ENCODE assay signal across 8 cellular contexts in genomic region chr19:4246767-4247593, GRCh38. TPM values are rescaled to one million over a fixed set of nuclear protein-coding genes. Genes with fewer than 3 reads are reported as not detected.
A peak's percentile ranks its signal among the peaks of the same experiment; 100 is the strongest.
DNase-seq lines count a peak whose midpoint lies in the region; ATAC-seq and TF ChIP-seq lines count a peak whose summit lies in the region.

Gene YJU2 (plus strand): TSS chr19:4247080. CDS start chr19:4247147, 67 bp downstream.

- H3K27me3 Mint-ChIP-seq in T-helper 17 cell = no peaks in the 10 kb centered on the region

- peak within 1 kb of the TSS; percentile 96 for H3K4me3 Mint-ChIP-seq in T-helper 17 cell

- intact Hi-C loops in left ventricle myocardium superior (cut with micrococcal nuclease) (no loop called here), prostate gland (cut with DNase I) (loop anchor here (5.0 kb wide), 1 partner anchor 475 kb away; the partner anchor contains the start of gene DPP9)

- peak within 1 kb of the TSS; percentile 99 for H3K27ac Mint-ChIP-seq in T-helper 17 cell

- peak; percentile 97 for DNase-seq in NCI-H1694 treated with DMSO at 0.1 percent for 48 hours (lab: John Stamatoyannopoulos, UW)
- DNase-seq in T-helper 17 cell = peak; percentile 95 to 98 (median 98)
- DNase-seq in amygdala (lab: John Stamatoyannopoulos, UW) = peak; percentile 79 to 98 (median 94)
- peak; percentile 98 for DNase-seq in left ventricle myocardium superior
- DNase-seq in prostate gland (ENCODE audit: low spot score) = peak; percentile 98

- H3K27me3 ChIP-seq in prostate gland (replicated peaks; ENCODE audit: insufficient read depth) = no peaks in the 10 kb centered on the region

- peaks cover 14% of the 10 kb centered on the region for H3K36me3 Mint-ChIP-seq in T-helper 17 cell (ENCODE audit: low read depth)

- H3K4me3 ChIP-seq in prostate gland (peak within 1 kb of the TSS; percentile 45 to 68), urinary bladder (ENCODE audit: low read depth, low read length) (peak within 1 kb of the TSS; percentile 50)

- under 1% methylated on average over 43 of the region's 45 CpGs for WGBS in prostate gland
- WGBS in urinary bladder = under 1% methylated on average over 44 of the region's 45 CpGs

- H3K36me3 ChIP-seq in prostate gland (peaks cover 0 to 13% of the 10 kb centered on the region in 2 donors), urinary bladder (ENCODE audit: insufficient read depth) (peaks cover 7% of the 10 kb centered on the region)

- TF ChIP-seq CTCF in prostate gland (IDR thresholded peaks at IDR 0.05) = peak in 3 of 4 experiments; percentile 15 to 64 (median 51)

- no peaks in the 10 kb centered on the region for H3K9me3 ChIP-seq in T-helper 17 cell (ENCODE audit: control insufficient read depth, low read length, poor library complexity, severe bottlenecking)
- H3K9me3 ChIP-seq in prostate gland = no peaks in the 10 kb centered on the region

- H3K4me1 ChIP-seq in prostate gland (replicated peaks) (peaks cover 4% of the 10 kb centered on the region), urinary bladder (ENCODE audit: insufficient read depth) (no peaks in the 10 kb centered on the region)

- ATAC-seq in GM18498 (IDR thresholded peaks at IDR 0.05; ENCODE audit: unreplicated experiment) = peak; percentile 85
- ATAC-seq in HG02938 (IDR thresholded peaks at IDR 0.05; ENCODE audit: unreplicated experiment) = peak; percentile 87
- ATAC-seq in T-helper 17 cell = peak; percentile 96
- ATAC-seq in left ventricle myocardium superior = peak; percentile 98

- TF ChIP-seq POLR2A in prostate gland (IDR thresholded peaks at IDR 0.05) = no peak

- H3K27ac ChIP-seq in prostate gland (peak within 1 kb of the TSS; percentile 89 to 97), urinary bladder (ENCODE audit: low read depth) (peak within 1 kb of the TSS; percentile 91)

- H3K4me1 Mint-ChIP-seq in T-helper 17 cell = peaks cover 18% of the 10 kb centered on the region

RNA-seq across cellular contexts. Expression of gene YJU2, which starts in this region (rescaled TPM):
- total RNA-seq in T-helper 17 cell = 10 to 100 TPM; 34.9 to 46.1 TPM
- 8.3 TPM for total RNA-seq in left ventricle myocardium superior
- 10 to 100 TPM; 30.3 to 45.9 TPM for total RNA-seq in prostate gland
- 11.7 TPM for total RNA-seq in urinary bladder
- 29.4 TPM for polyA plus RNA-seq in urinary bladder

Comparison
In these comparisons a context has a peak if more than half of its experiments do, and no peak if none do; other contexts are left out.
1. Peak in every context shown above with its lines: DNase-seq, ATAC-seq, H3K4me3 ChIP-seq and H3K27ac ChIP-seq.